Comparison of ENCODE assay signal across 27 cellular contexts in genomic region chr17:28634211-28634865, GRCh38. TPM values are rescaled to one million over a fixed set of nuclear protein-coding genes. Genes with fewer than 3 reads are reported as not detected.
DNase-seq lines count a peak whose midpoint lies in the region; ATAC-seq and TF ChIP-seq lines count a peak whose summit lies in the region.
"Had no signal": no experiment of that assay in that cellular context is flagged by ENCODE, and none has a peak within 500 bp of the region (broad histone marks: within the 10 kb centered on the region; RNA-seq: fewer than 3 reads in every experiment).

No MANE protein-coding gene starts in this region.

- RAD21 ChIA-PET in HCT116 (lab: Charles Lee; ENCODE audit: low non-redundant PET in 1 of 2, low total read pairs in 2 of 2, uncharacterized antibody in 2 of 2, unreplicated experiment in 2 of 2): no interaction called here

- intact Hi-C loops in HCT116 (cut with micrococcal nuclease): no loop called here
- intact Hi-C loops in mammary epithelial cell (cut with micrococcal nuclease): no loop called here

- H3K4me1 ChIP-seq in HCT116 (ENCODE audit: control insufficient read depth in 1 of 2, insufficient read depth in 2 of 2, low read length in 2 of 2) (no peaks in the 10 kb centered on the region), mammary epithelial cell (ENCODE audit: insufficient read depth, low read length) (no peaks in the 10 kb centered on the region)
- H3K4me1 ChIP-seq: heart left ventricle, lower lobe of right lung, Peyer's patch, thyroid gland had no signal

- TF ChIP-seq RAD21 in HCT116 (IDR thresholded peaks at IDR 0.05; ENCODE audit: low read depth): no peak

- no peak for TF ChIP-seq POLR2A in HCT116 (IDR thresholded peaks at IDR 0.05; ENCODE audit: borderline replicate concordance, extremely low read depth, insufficient read depth, insufficient read length)

- dilution Hi-C loops in mammary epithelial cell (cut with HindIII; ENCODE audit: low sequenced_read_pairs): no loop called here

- no peak for ATAC-seq in HCT116
- no peak for ATAC-seq in GM18520 (IDR thresholded peaks at IDR 0.05; ENCODE audit: unreplicated experiment)
- ATAC-seq in GM21576 (IDR thresholded peaks at IDR 0.05; ENCODE audit: unreplicated experiment): no peak
- ATAC-seq: activated T-cell treated with anti-CD3 and anti-CD28 coated beads, Interleukin-2, amount 50 U/mL, for 72 hours; heart left ventricle; stimulated activated naive CD8-positive, alpha-beta T cell treated with anti-CD3 and anti-CD28 coated beads, Interleukin-15, amount 100 ng/mL, for 72 hours; T-cell had no signal

- H4K20me1 ChIP-seq in HCT116 (ENCODE audit: insufficient read depth) (no peaks in the 10 kb centered on the region), mammary epithelial cell (ENCODE audit: insufficient read depth, low read length) (no peaks in the 10 kb centered on the region)

- CTCF ChIA-PET in HCT116 (lab: Charles Lee): interaction anchor here (0.9 to 1.5 kb wide), 2 partner anchors 10 to 13 kb away, joined by 3 to 6 read pairs; partner anchors contain the start of gene BLTP2
- CTCF ChIA-PET in mammary epithelial cell (lab: Charles Lee; ENCODE audit: low non-redundant PET): no interaction called here

- WGBS in mammary epithelial cell (ENCODE audit: low coverage, missing lambda C conversion rate): 85% methylated on average over 11 of the region's 14 CpGs

- H3K27me3 ChIP-seq in HCT116 (ENCODE audit: insufficient read depth, low read length): no peaks in the 10 kb centered on the region
- H3K27me3 ChIP-seq in mammary epithelial cell (ENCODE audit: insufficient read depth, low read length): no peaks in the 10 kb centered on the region
- H3K27me3 ChIP-seq: heart left ventricle, Peyer's patch, SJCRH30, thyroid gland had no signal

- no peaks in the 10 kb centered on the region for H3K9me2 ChIP-seq in HCT116 (ENCODE audit: insufficient read depth)

- no peak overlapping the region for H3K4me3 ChIP-seq in HCT116 (replicated peaks in 1 of 2; ENCODE audit: low read depth in 1 of 2, low read length in 2 of 2)
- H3K4me3 ChIP-seq in mammary epithelial cell (replicated peaks in 1 of 3; ENCODE audit: insufficient read depth in 1 of 3, low read depth in 2 of 3, low read length in 3 of 3): no peak overlapping the region
- H3K4me3 ChIP-seq: heart left ventricle, lower lobe of right lung, mucosa of descending colon, Peyer's patch, SJCRH30, skin epidermis, thyroid gland had no signal

- H3K4me2 ChIP-seq in HCT116 (ENCODE audit: low read length): no peak overlapping the region
- no peak overlapping the region for H3K4me2 ChIP-seq in mammary epithelial cell (ENCODE audit: insufficient read depth, low read depth, low read length)

- H3K27ac ChIP-seq in HCT116 (ENCODE audit: low read depth, low read length): no peak overlapping the region
- H3K27ac ChIP-seq in mammary epithelial cell (ENCODE audit: insufficient read depth, low read depth, low read length): no peak overlapping the region
- H3K27ac ChIP-seq: 22Rv1, heart left ventricle, lower lobe of right lung, Peyer's patch, SJCRH30, thyroid gland had no signal

- no peak for TF ChIP-seq CTCF in HCT116 (IDR thresholded peaks at IDR 0.05 in 2 of 3, conservative IDR thresholded peaks at IDR 0.05 in 1 of 3; ENCODE audit: borderline replicate concordance in 1 of 3, insufficient read depth in 1 of 3, low read depth in 2 of 3, low read length in 2 of 3)
- TF ChIP-seq CTCF in mammary epithelial cell (conservative IDR thresholded peaks at IDR 0.05 in 1 of 2, IDR thresholded peaks at IDR 0.05 in 1 of 2; ENCODE audit: extremely low read depth in 1 of 2, insufficient read depth in 1 of 2, low read depth in 1 of 2, low read length in 2 of 2): no peak

- no peaks in the 10 kb centered on the region for H3K9me3 ChIP-seq in HCT116 (ENCODE audit: control insufficient read depth in 1 of 2, insufficient read depth in 1 of 2, low read depth in 1 of 2, low read length in 2 of 2)
- no peaks in the 10 kb centered on the region for H3K9me3 ChIP-seq in mammary epithelial cell (replicated peaks; ENCODE audit: insufficient read depth, low read length)
- H3K9me3 ChIP-seq: heart left ventricle, lower lobe of right lung, mucosa of descending colon, Peyer's patch, SJCRH30, thyroid gland had no signal

- H3K79me2 ChIP-seq in HCT116 (ENCODE audit: insufficient read depth, low read length) (peaks cover 57% of the 10 kb centered on the region), mammary epithelial cell (ENCODE audit: insufficient read depth, low read length) (peaks cover 44% of the 10 kb centered on the region)

- H3K36me3 ChIP-seq in HCT116 (ENCODE audit: control insufficient read depth in 1 of 2, insufficient read depth in 2 of 2, low read length in 2 of 2) (peaks cover 73 to 82% of the 10 kb centered on the region in 2 experiments), mammary epithelial cell (ENCODE audit: insufficient read depth, low read length) (peaks cover 54% of the 10 kb centered on the region)

- peak; percentile 42 for DNase-seq in DMS53 (lab: John Stamatoyannopoulos, UW)
- no peak for DNase-seq in DMS53 treated with DMSO at 0.1 percent for 48 hours (lab: John Stamatoyannopoulos, UW; ENCODE audit: unreplicated experiment)
- no peak for DNase-seq in HCT116 (ENCODE audit: low read depth, low spot score)
- DNase-seq in NCI-H345 treated with DMSO at 0.1 percent for 48 hours (lab: John Stamatoyannopoulos, UW; ENCODE audit: unreplicated experiment): peak; percentile 45
- DNase-seq in mammary epithelial cell: no peak
- no peak for DNase-seq in activated gamma-delta T cell treated with Interleukin-2 at 50 U/mL for 16 hours
- DNase-seq: activated CD4-positive, alpha-beta T cell treated with anti-CD3 and anti-CD28 coated beads, Interleukin-2, amount 50 U/mL, for 4 hours; activated T-cell treated with anti-CD3 and anti-CD28 coated beads, Interleukin-2, amount 50 U/mL, for 72 hours; CD4-positive, alpha-beta memory T cell; DMS 273 treated with DMSO at 0.1 percent for 48 hours; effector memory CD4-positive, alpha-beta T cell; foreskin fibroblast; heart left ventricle; lower lobe of right lung; MM.1S; mucosa of descending colon; NCI-H446 treated with DMSO at 0.1 percent for 48 hours; NK-92 treated with Interleukin-12 subunit alpha and Interleukin-12 subunit beta, amount 100 ng/mL, for 24 hours; Peyer's patch; SJCRH30; stimulated activated naive CD8-positive, alpha-beta T cell treated with anti-CD3 and anti-CD28 coated beads, Interleukin-15, amount 100 ng/mL, for 72 hours; T-cell; thyroid gland had no signal

- POLR2A ChIA-PET in HCT116 (lab: Charles Lee): no interaction called here

- H3K9ac ChIP-seq in HCT116 (ENCODE audit: low read length) (no peak overlapping the region), mammary epithelial cell (ENCODE audit: insufficient read depth, low read length) (no peak overlapping the region)

- H2AFZ ChIP-seq in HCT116 (ENCODE audit: low read depth, low read length, poor library complexity, severe bottlenecking) (no peak overlapping the region), mammary epithelial cell (ENCODE audit: low read depth, low read length) (no peak overlapping the region)

- BruUV-seq in HCT116 (replicated peaks; lab: Mats Ljungman, UMichigan): TSS peak; percentile 9
- BruUV-seq in mammary epithelial cell (replicated peaks; lab: Mats Ljungman, UMichigan): TSS peak; percentile 49

- in situ Hi-C loops in mammary epithelial cell (cut with MboI; ENCODE audit: low sequenced_read_pairs in 2 of 2): no loop called here

TF ChIP-seq in HCT116, 20 proteins besides CTCF, POLR2A, EP300 and RAD21 (continues in another document):
- TF ChIP-seq EZH2 (IDR thresholded peaks at IDR 0.05) (no peak), FOSL1 (IDR thresholded peaks at IDR 0.05; ENCODE audit: low read depth) (no peak), CBX3 (IDR thresholded peaks at IDR 0.05; ENCODE audit: low read depth) (no peak), MAX (IDR thresholded peaks at IDR 0.05) (no peak)

RNA-seq across cellular contexts. Expression of gene BLTP2, which starts 10.6 kb away (rescaled TPM):
- total RNA-seq in HCT116 (2021; ENCODE audit: unreplicated experiment): 140 TPM
- 49.8 and 54.5 TPM in 2 replicates for polyA plus RNA-seq in HCT116 (2012)
- total RNA-seq in mammary epithelial cell: 100 to 1,000 TPM; 117 to 124 TPM
- 101 TPM for polyA plus RNA-seq in mammary epithelial cell
- polyA minus RNA-seq in mammary epithelial cell: 262 TPM

RNA-seq across cellular contexts. Expression of gene RSKR, which starts 20.4 kb away (rescaled TPM):
- 18.9 TPM for total RNA-seq in HCT116 (2021; ENCODE audit: unreplicated experiment)
- polyA plus RNA-seq in HCT116 (2012): 9.5 and 9.7 TPM in 2 replicates
- total RNA-seq in mammary epithelial cell: 10 to 100 TPM in 1 of 2 donors, 1 to 10 TPM in 1; 3.0 to 12.2 TPM
- polyA plus RNA-seq in mammary epithelial cell: 3.4 TPM
- polyA minus RNA-seq in mammary epithelial cell: 20.5 TPM
- polyA plus RNA-seq: CD4-positive, alpha-beta memory T cell had no signal

RNA-seq across cellular contexts. Expression of gene SDF2, which starts 27.4 kb away (rescaled TPM):
- 41.3 TPM for total RNA-seq in HCT116 (2021; ENCODE audit: unreplicated experiment)
- polyA plus RNA-seq in HCT116 (2012): 44.5 and 47.9 TPM in 2 replicates
- 10 to 100 TPM; 37.7 to 37.8 TPM for total RNA-seq in mammary epithelial cell
- polyA plus RNA-seq in mammary epithelial cell: 68.3 TPM
- polyA minus RNA-seq in mammary epithelial cell: 33.9 TPM

RNA-seq across cellular contexts. Expression of gene SUPT6H, which starts 27.7 kb away (rescaled TPM):
- total RNA-seq in HCT116 (2021; ENCODE audit: unreplicated experiment) (62.1 TPM), mammary epithelial cell (10 to 100 TPM; 51.7 to 78.9 TPM)
- 52.1 and 52.4 TPM in 2 replicates for polyA plus RNA-seq in HCT116 (2012)
- polyA plus RNA-seq in mammary epithelial cell: 27.3 TPM
- 64.7 TPM for polyA minus RNA-seq in mammary epithelial cell

RNA-seq across cellular contexts. Expression of gene SPAG5, which starts 35.5 kb away (rescaled TPM):
- total RNA-seq in HCT116 (2021; ENCODE audit: unreplicated experiment) (94.9 TPM), mammary epithelial cell (10 to 100 TPM in 1 of 2 donors, 1 to 10 TPM in 1; 2.5 to 38.9 TPM)
- 77.7 and 92.1 TPM in 2 replicates for polyA plus RNA-seq in HCT116 (2012)
- 41.4 TPM for polyA plus RNA-seq in mammary epithelial cell
- polyA minus RNA-seq in mammary epithelial cell: 88.4 TPM

Comparison
In these comparisons a context has a peak if more than half of its experiments do, and no peak if none do; other contexts are left out.
1. DNase-seq: peak in DMS53 (single experiment) and NCI-H345 treated with DMSO at 0.1 percent for 48 hours (single experiment); none in DMS53 treated with DMSO at 0.1 percent for 48 hours (single experiment), HCT116 (single experiment), mammary epithelial cell (single experiment) and activated gamma-delta T cell treated with Interleukin-2 at 50 U/mL for 16 hours (single experiment).